In the genomic region with DNA sequence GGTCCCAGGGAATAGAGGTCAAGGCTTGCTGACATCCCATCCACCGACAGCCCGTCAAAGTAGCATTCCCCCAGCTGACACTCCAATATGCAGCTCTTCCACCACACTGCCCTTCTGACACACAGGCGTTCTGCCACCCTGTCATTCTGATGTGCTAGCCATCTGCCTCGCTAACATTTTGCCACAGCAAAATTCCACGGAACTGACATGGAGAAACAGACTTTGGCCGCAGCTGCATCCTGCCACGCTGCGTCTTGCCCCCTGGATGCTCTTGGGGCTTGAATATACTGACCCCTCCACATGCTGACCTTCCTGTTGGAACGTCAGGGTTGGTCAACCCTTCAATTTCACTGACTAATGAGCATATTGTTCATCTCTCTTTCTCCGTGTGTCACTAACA, we compare ENCODE assay signal across 17 cellular contexts.
"Had no signal": no experiment of that assay in that cellular context is flagged by ENCODE, and none has a peak within 500 bp of the region (broad histone marks: within the 10 kb centered on the region; RNA-seq: fewer than 3 reads in every experiment).

No MANE protein-coding gene starts in this region.

- H3K9me3 ChIP-seq: SJSA1 had no signal

- H3K4me3 ChIP-seq: SJSA1, SK-N-MC had no signal

- H3K27ac ChIP-seq: SJSA1, SK-N-MC had no signal

- H3K36me3 ChIP-seq: SJSA1 had no signal

- DNase-seq: Kasumi-1, KG1, MM.1S, NCI-H1092 treated with DMSO at 0.1 percent for 48 hours, NCI-H1436, NCI-H1930, NCI-H2081, NCI-H2107, NCI-H2227 treated with DMSO at 0.1 percent for 48 hours, NCI-H524, NCI-H526 treated with DMSO at 0.1 percent for 48 hours, NCI-H774, Right ventricle myocardium superior, RPMI8226, SIG-M5 had no signal

- H3K4me1 ChIP-seq: SJSA1 had no signal
